1 cellular context compared by ENCODE assay signal in genomic region chr18:45326505-45326904, GRCh38.
TF ChIP-seq lines count a peak whose summit lies in the region.

No MANE protein-coding gene starts in this region.

TF ChIP-seq in H1, 55 proteins besides CTCF, POLR2A, EP300 and RAD21:
- no peak for TF ChIP-seq NANOG (IDR thresholded peaks at IDR 0.05; ENCODE audit: insufficient read depth, low read depth, low read length, poor library complexity, severe bottlenecking)
- no peak for TF ChIP-seq USF2 (IDR thresholded peaks at IDR 0.05; ENCODE audit: low read length)
- TF ChIP-seq SIRT6 (IDR thresholded peaks at IDR 0.05; ENCODE audit: low read length): no peak
- no peak for TF ChIP-seq CBX5 (IDR thresholded peaks at IDR 0.05; ENCODE audit: low read depth, low read length)
- TF ChIP-seq MAX (IDR thresholded peaks at IDR 0.05): no peak
- TF ChIP-seq RNF2 (IDR thresholded peaks at IDR 0.05; ENCODE audit: borderline replicate concordance, low read depth, low read length, missing control alignments, poor library complexity, severe bottlenecking): no peak
- no peak for TF ChIP-seq NRF1 (IDR thresholded peaks at IDR 0.05; ENCODE audit: low read depth, low read length)
- TF ChIP-seq GTF2F1 (IDR thresholded peaks at IDR 0.05; ENCODE audit: borderline replicate concordance, low read depth, low read length): no peak
- no peak for TF ChIP-seq PHF8 (conservative IDR thresholded peaks at IDR 0.05; ENCODE audit: low read depth, low read length)
- no peak for TF ChIP-seq SIN3A (conservative IDR thresholded peaks at IDR 0.05 in 1 of 2, IDR thresholded peaks at IDR 0.05 in 1 of 2; ENCODE audit: low read depth in 1 of 2, low read length in 2 of 2)
- TF ChIP-seq FOSL1 (IDR thresholded peaks at IDR 0.05; ENCODE audit: insufficient read depth, low read depth, low read length): no peak
- no peak for TF ChIP-seq TAF1 (IDR thresholded peaks at IDR 0.05; ENCODE audit: low read depth, low read length)
TF ChIP-seq in H1: peak in this region for 0.
